Comparison of ENCODE assay signal across 1 cellular context in genomic region chr12:49030714-49031572, GRCh38.
TF ChIP-seq lines count a peak whose summit lies in the region.

No MANE protein-coding gene starts in this region.

TF ChIP-seq in H1, 55 proteins besides CTCF, POLR2A, EP300 and RAD21:
- TF ChIP-seq NANOG (IDR thresholded peaks at IDR 0.05; ENCODE audit: insufficient read depth, low read depth, low read length, poor library complexity, severe bottlenecking) (no peak), POLR2AphosphoS5 (IDR thresholded peaks at IDR 0.05; ENCODE audit: low read depth, low read length) (peak; percentile 14; the same call in 1 of the 2 replicates)
